Comparison of ENCODE assay signal across 12 cellular contexts in the genomic region with DNA sequence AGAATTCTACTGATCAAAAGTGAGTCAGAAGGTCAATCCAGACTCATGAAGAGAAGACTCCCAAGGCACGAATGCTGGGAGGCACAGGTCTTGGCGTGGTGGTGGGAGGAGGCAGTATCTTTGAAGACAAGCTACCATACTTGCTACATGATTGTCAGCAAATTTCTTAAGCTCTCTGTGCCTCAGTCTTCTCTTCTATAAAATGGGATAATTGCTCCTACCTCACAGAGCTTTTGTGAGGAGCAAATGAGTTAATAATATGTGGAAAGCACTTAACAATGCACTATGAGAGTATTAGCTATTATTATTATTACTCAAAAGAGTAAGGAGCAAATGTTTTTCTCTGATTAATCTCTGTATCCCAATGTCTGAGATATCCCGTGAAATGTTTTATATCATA. TPM values are rescaled to one million over a fixed set of nuclear protein-coding genes. Genes with fewer than 3 reads are reported as not detected.
A peak's percentile ranks its signal among the peaks of the same experiment; 100 is the strongest.
DNase-seq lines count a peak whose midpoint lies in the region; ATAC-seq and TF ChIP-seq lines count a peak whose summit lies in the region.
"Had no signal": no experiment of that assay in that cellular context is flagged by ENCODE, and none has a peak within 500 bp of the region (broad histone marks: within the 10 kb centered on the region; RNA-seq: fewer than 3 reads in every experiment).

No MANE protein-coding gene starts in this region.

- POLR2A ChIA-PET in activated CD4-positive, alpha-beta memory T cell treated with anti-CD3 and anti-CD28 coated beads for 36 hours (lab: Charles Lee), result interaction anchor here (1.2 to 6.2 kb wide), 4 partner anchors 22 to 171 kb away, joined by 4 to 131 read pairs (median 6); a partner anchor contains a TSS

- H3K27ac ChIP-seq in esophagus squamous epithelium, result peak overlapping the region; percentile 85 to 90 (median 88)

- ATAC-seq in stimulated activated naive CD8-positive, alpha-beta T cell treated with anti-CD3 and anti-CD28 coated beads, Interleukin-15, amount 100 ng/mL, for 72 hours, result no peak
- ATAC-seq in HG03521 (IDR thresholded peaks at IDR 0.05; ENCODE audit: unreplicated experiment), result no peak

- H3K36me3 ChIP-seq in esophagus squamous epithelium, result no peaks in the 10 kb centered on the region

- 82 to 89% methylated on average over 3 of the region's 3 CpGs for WGBS in esophagus squamous epithelium, 2 donors

- intact Hi-C loops in activated CD4-positive, alpha-beta memory T cell treated with anti-CD3 and anti-CD28 coated beads for 36 hours (cut with micrococcal nuclease), result loop anchor here (1.0 to 10.0 kb wide), 6 partner anchors 35 to 339 kb away; a partner anchor contains a TSS
- intact Hi-C loops in esophagus squamous epithelium (cut with DNase I), result no loop called here

- H3K4me3 Mint-ChIP-seq in activated naive CD4-positive, alpha-beta T cell treated with anti-CD3 and anti-CD28 coated beads, Interleukin-2, amount 10 ng/mL, durations not matched to agents 7 days and 5 days, result peak overlapping the region; percentile 41
- H3K4me3 Mint-ChIP-seq in activated CD4-positive, alpha-beta memory T cell treated with anti-CD3 and anti-CD28 coated beads for 36 hours, result peak overlapping the region; percentile 68
- peak overlapping the region; percentile 72 to 74 for H3K4me3 Mint-ChIP-seq in stimulated activated naive CD8-positive, alpha-beta T cell treated with anti-CD3 and anti-CD28 coated beads, Interleukin-15, amount 100 ng/mL, for 72 hours

- DNase-seq in activated naive CD4-positive, alpha-beta T cell treated with anti-CD3 and anti-CD28 coated beads, Interleukin-2, amount 10 ng/mL, durations not matched to agents 7 days and 5 days, result no peak
- DNase-seq in activated naive CD4-positive, alpha-beta T cell treated with Interleukin-2 at 50 U/mL for 16 hours, result no peak
- peak; percentile 46 for DNase-seq in activated CD4-positive, alpha-beta memory T cell treated with anti-CD3 and anti-CD28 coated beads for 36 hours
- DNase-seq in esophagus squamous epithelium (lab: John Stamatoyannopoulos, UW), result no peak
- DNase-seq in stimulated activated naive CD8-positive, alpha-beta T cell treated with anti-CD3 and anti-CD28 coated beads, Interleukin-15, amount 100 ng/mL, for 72 hours, result no peak
- DNase-seq in RKO (ENCODE audit: low spot score), result no peak
- no peak for DNase-seq in effector CD8-positive, alpha-beta T cell (lab: John Stamatoyannopoulos, UW)
- DNase-seq: islet precursor cell, NCI-H1092 treated with DMSO at 0.1 percent for 48 hours, nucleus accumbens had no signal

- H3K4me3 ChIP-seq in esophagus squamous epithelium, result no peak overlapping the region
- H3K4me3 ChIP-seq: tibial nerve had no signal

- peaks cover 26% of the 10 kb centered on the region for H3K36me3 Mint-ChIP-seq in activated naive CD4-positive, alpha-beta T cell treated with anti-CD3 and anti-CD28 coated beads, Interleukin-2, amount 10 ng/mL, durations not matched to agents 7 days and 5 days
- H3K36me3 Mint-ChIP-seq in activated CD4-positive, alpha-beta memory T cell treated with anti-CD3 and anti-CD28 coated beads for 36 hours, result peaks cover 19% of the 10 kb centered on the region

- H3K9me3 Mint-ChIP-seq in activated naive CD4-positive, alpha-beta T cell treated with anti-CD3 and anti-CD28 coated beads, Interleukin-2, amount 10 ng/mL, durations not matched to agents 7 days and 5 days, result no peaks in the 10 kb centered on the region
- H3K9me3 Mint-ChIP-seq in activated CD4-positive, alpha-beta memory T cell treated with anti-CD3 and anti-CD28 coated beads for 36 hours, result no peaks in the 10 kb centered on the region
- H3K9me3 Mint-ChIP-seq in stimulated activated naive CD8-positive, alpha-beta T cell treated with anti-CD3 and anti-CD28 coated beads, Interleukin-15, amount 100 ng/mL, for 72 hours, result no peaks in the 10 kb centered on the region

- CTCF ChIA-PET in activated naive CD4-positive, alpha-beta T cell treated with anti-CD3 and anti-CD28 coated beads, Interleukin-2, amount 10 ng/mL, durations not matched to agents 7 days and 5 days (lab: Charles Lee), result interaction anchor here (1.2 to 6.5 kb wide), 10 partner anchors 20 to 163 kb away, joined by 3 to 39 read pairs (median 10); a partner anchor contains a TSS
- CTCF ChIA-PET in activated CD4-positive, alpha-beta memory T cell treated with anti-CD3 and anti-CD28 coated beads for 36 hours (lab: Charles Lee), result interaction anchor here (1.2 to 4.3 kb wide), 5 partner anchors 22 to 276 kb away, joined by 3 to 38 read pairs (median 21); a partner anchor contains a TSS

- no peaks in the 10 kb centered on the region for H3K9me3 ChIP-seq in esophagus squamous epithelium
- H3K9me3 ChIP-seq: tibial nerve had no signal

- peak overlapping the region; percentile 97 for H3K27ac Mint-ChIP-seq in activated naive CD4-positive, alpha-beta T cell treated with anti-CD3 and anti-CD28 coated beads, Interleukin-2, amount 10 ng/mL, durations not matched to agents 7 days and 5 days
- H3K27ac Mint-ChIP-seq in activated CD4-positive, alpha-beta memory T cell treated with anti-CD3 and anti-CD28 coated beads for 36 hours, result peak overlapping the region; percentile 98
- peak overlapping the region; percentile 97 to 98 for H3K27ac Mint-ChIP-seq in stimulated activated naive CD8-positive, alpha-beta T cell treated with anti-CD3 and anti-CD28 coated beads, Interleukin-15, amount 100 ng/mL, for 72 hours

- H3K27me3 Mint-ChIP-seq in activated naive CD4-positive, alpha-beta T cell treated with anti-CD3 and anti-CD28 coated beads, Interleukin-2, amount 10 ng/mL, durations not matched to agents 7 days and 5 days, result no peaks in the 10 kb centered on the region
- H3K27me3 Mint-ChIP-seq in activated CD4-positive, alpha-beta memory T cell treated with anti-CD3 and anti-CD28 coated beads for 36 hours, result no peaks in the 10 kb centered on the region
- no peaks in the 10 kb centered on the region for H3K27me3 Mint-ChIP-seq in stimulated activated naive CD8-positive, alpha-beta T cell treated with anti-CD3 and anti-CD28 coated beads, Interleukin-15, amount 100 ng/mL, for 72 hours

- peaks cover 76% of the 10 kb centered on the region for H3K4me1 Mint-ChIP-seq in activated naive CD4-positive, alpha-beta T cell treated with anti-CD3 and anti-CD28 coated beads, Interleukin-2, amount 10 ng/mL, durations not matched to agents 7 days and 5 days
- H3K4me1 Mint-ChIP-seq in activated CD4-positive, alpha-beta memory T cell treated with anti-CD3 and anti-CD28 coated beads for 36 hours (ENCODE audit: low read depth), result peaks cover 78% of the 10 kb centered on the region
- H3K4me1 Mint-ChIP-seq in stimulated activated naive CD8-positive, alpha-beta T cell treated with anti-CD3 and anti-CD28 coated beads, Interleukin-15, amount 100 ng/mL, for 72 hours, result peaks cover 73% of the 10 kb centered on the region

- TF ChIP-seq POLR2A in esophagus squamous epithelium (IDR thresholded peaks at IDR 0.05), result no peak

- H3K4me1 ChIP-seq in esophagus squamous epithelium, result peaks cover 39 to 99% (median 58%) of the 10 kb centered on the region in 3 donors

- no peaks in the 10 kb centered on the region for H3K27me3 ChIP-seq in esophagus squamous epithelium
- H3K27me3 ChIP-seq: tibial nerve had no signal

- TF ChIP-seq CTCF in esophagus squamous epithelium (IDR thresholded peaks at IDR 0.05), result no peak

RNA-seq across cellular contexts. Expression of a gene that starts 36.2 kb away (rescaled TPM):
- 10 to 100 TPM; 43.6 to 45.0 TPM for total RNA-seq in activated CD4-positive, alpha-beta memory T cell treated with anti-CD3 and anti-CD28 coated beads for 36 hours
- 10 to 100 TPM; 25.4 to 45.3 (median 27.8) TPM for total RNA-seq in esophagus squamous epithelium

RNA-seq across cellular contexts. Expression of a gene that starts 42.3 kb away (rescaled TPM):
- total RNA-seq in activated CD4-positive, alpha-beta memory T cell treated with anti-CD3 and anti-CD28 coated beads for 36 hours, result 1 to 10 TPM in 1 of 2 experiments, under 1 TPM in 1; 0.88 to 1.6 TPM
- total RNA-seq in esophagus squamous epithelium, result 1 to 10 TPM; 1.9 to 4.4 (median 3.4) TPM
